10 cellular contexts compared by ENCODE assay signal in the genomic region with DNA sequence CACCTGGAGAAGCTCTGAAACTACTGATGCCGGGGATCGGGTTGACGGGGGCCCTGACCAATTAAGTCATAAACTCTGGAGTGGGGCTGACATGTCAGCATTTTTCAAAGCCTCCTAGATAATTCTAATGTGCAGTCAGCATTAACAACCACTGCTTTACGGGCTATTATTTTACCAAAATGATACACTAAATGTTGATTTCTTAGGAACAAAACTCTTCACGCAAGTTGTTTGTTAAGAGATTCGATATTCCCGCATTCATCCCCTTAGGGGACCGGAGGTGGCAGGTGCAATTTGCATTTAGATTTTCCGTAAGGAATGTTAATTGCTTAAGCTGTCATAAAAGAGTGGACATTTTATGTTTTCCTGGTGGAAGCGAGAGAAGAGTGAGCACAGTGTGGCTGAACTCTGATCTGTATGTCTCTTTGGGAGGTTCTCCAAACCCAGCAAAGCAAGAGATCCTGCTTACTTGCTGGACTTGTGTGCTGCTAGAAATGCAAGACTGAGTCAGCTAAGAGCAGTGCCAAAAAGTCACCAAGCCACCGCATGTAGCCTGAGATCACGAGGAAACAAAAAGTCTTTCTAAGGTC.
DNase-seq lines count a peak whose midpoint lies in the region; ATAC-seq, FAIRE-seq and TF ChIP-seq lines count a peak whose summit lies in the region.
"Had no signal": no experiment of that assay in that cellular context is flagged by ENCODE, and none has a peak within 500 bp of the region (broad histone marks: within the 10 kb centered on the region; RNA-seq: fewer than 3 reads in every experiment).

No MANE protein-coding gene starts in this region.

- H3K9me3 ChIP-seq in endothelial cell of umbilical vein (replicated peaks; ENCODE audit: control insufficient read depth, insufficient read depth, low read length) = no peaks in the 10 kb centered on the region

- no peaks in the 10 kb centered on the region for H4K20me1 ChIP-seq in endothelial cell of umbilical vein (replicated peaks; ENCODE audit: control insufficient read depth, extremely low read depth, insufficient read depth, low read length)

- POLR2A ChIA-PET in endothelial cell of umbilical vein (lab: Charles Lee) = no interaction called here

- H3K9ac ChIP-seq in endothelial cell of umbilical vein (replicated peaks; ENCODE audit: extremely low read depth, insufficient read depth, low read length) = no peak overlapping the region

- BruUV-seq in endothelial cell of umbilical vein (replicated peaks; lab: Mats Ljungman, UMichigan) = no TSS peak

- no peak for TF ChIP-seq CTCF in endothelial cell of umbilical vein (IDR thresholded peaks at IDR 0.05; ENCODE audit: extremely low read depth in 1 of 2, insufficient read depth in 1 of 2, low read depth in 1 of 2, low read length in 2 of 2)

- no peak overlapping the region for H3K4me3 ChIP-seq in endothelial cell of umbilical vein (replicated peaks in 1 of 3; ENCODE audit: insufficient read depth in 1 of 3, low read depth in 1 of 3, low read length in 3 of 3)

- CTCF ChIA-PET in endothelial cell of umbilical vein (lab: Charles Lee) = interaction anchor here (1.3 kb wide), 1 partner anchor 59 kb away, joined by 3 read pairs; no protein-coding TSS in a partner anchor

- DNase-seq in NCI-H2171 treated with DMSO at 0.1 percent for 48 hours (lab: John Stamatoyannopoulos, UW) (peak; percentile 53), endothelial cell of umbilical vein (ENCODE audit: low read depth, low spot score) (peak; percentile 48), pons (ENCODE audit: low spot score) (peak; percentile 34), putamen (ENCODE audit: low spot score) (no peak), GF-D8 (lab: John Stamatoyannopoulos, UW) (no peak), kidney glomerular epithelial cell (lab: John Stamatoyannopoulos, UW) (no peak)
- DNase-seq: hippocampal formation, NCI-H226 had no signal

- no peaks in the 10 kb centered on the region for H3K9me1 ChIP-seq in endothelial cell of umbilical vein (replicated peaks; ENCODE audit: control insufficient read depth, extremely low read depth, insufficient read depth, low read length)

- no peak overlapping the region for H3K27ac ChIP-seq in endothelial cell of umbilical vein (ENCODE audit: insufficient read depth, low read depth, low read length)

- H3K4me2 ChIP-seq in endothelial cell of umbilical vein (ENCODE audit: insufficient read depth, low read length) = no peak overlapping the region

- no peaks in the 10 kb centered on the region for H3K79me2 ChIP-seq in endothelial cell of umbilical vein (ENCODE audit: control insufficient read depth, insufficient read depth, low read length)

- intact Hi-C loops in endothelial cell of umbilical vein (cut with micrococcal nuclease) = loop anchor here (2.0 kb wide), 1 partner anchor 213 kb away; no protein-coding TSS in a partner anchor

- peak overlapping the region; percentile 4 for H2AFZ ChIP-seq in endothelial cell of umbilical vein (ENCODE audit: low read depth, low read length)

- ATAC-seq in HG03025 (IDR thresholded peaks at IDR 0.05; ENCODE audit: low FRiP score, unreplicated experiment) = no peak

- no peaks in the 10 kb centered on the region for H3K36me3 ChIP-seq in endothelial cell of umbilical vein (ENCODE audit: control insufficient read depth in 2 of 2, extremely low read depth in 1 of 2, insufficient read depth in 2 of 2, low read length in 2 of 2)

- H3K4me1 ChIP-seq in endothelial cell of umbilical vein (ENCODE audit: control insufficient read depth, extremely low read depth, insufficient read depth, low read length) = peaks cover 10% of the 10 kb centered on the region

- dilution Hi-C loops in endothelial cell of umbilical vein (cut with MboI; ENCODE audit: extremely low pct_ligation_motif_present, low sequenced_read_pairs) = no loop called here

- no peaks in the 10 kb centered on the region for H3K27me3 ChIP-seq in endothelial cell of umbilical vein (ENCODE audit: control insufficient read depth in 2 of 2, insufficient read depth in 2 of 2, low read length in 2 of 2)

- FAIRE-seq in G401.6 (lab: Jason Lieb, UNC) (peak; percentile 31), endothelial cell of umbilical vein (lab: Jason Lieb, UNC) (no peak)

- no peak for TF ChIP-seq POLR2A in endothelial cell of umbilical vein (IDR thresholded peaks at IDR 0.05; ENCODE audit: low read depth, low read length)

TF ChIP-seq in endothelial cell of umbilical vein, 7 proteins besides CTCF, POLR2A, EP300 and RAD21:
- TF ChIP-seq, protein P1, sequence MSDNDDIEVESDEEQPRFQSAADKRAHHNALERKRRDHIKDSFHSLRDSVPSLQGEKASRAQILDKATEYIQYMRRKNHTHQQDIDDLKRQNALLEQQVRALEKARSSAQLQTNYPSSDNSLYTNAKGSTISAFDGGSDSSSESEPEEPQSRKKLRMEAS (IDR thresholded peaks at IDR 0.05; ENCODE audit: insufficient read depth, insufficient read length) = no peak
- TF ChIP-seq JUN (IDR thresholded peaks at IDR 0.05; ENCODE audit: borderline replicate concordance, insufficient read depth, insufficient read length, low read depth) (no peak), MYC (IDR thresholded peaks at IDR 0.05; ENCODE audit: low read depth, low read length) (no peak), FOS (IDR thresholded peaks at IDR 0.05; ENCODE audit: borderline replicate concordance, insufficient read depth, low read length) (no peak), POLR2AphosphoS5 (IDR thresholded peaks at IDR 0.05; ENCODE audit: insufficient read depth, low read depth, low read length) (no peak), GATA2 (IDR thresholded peaks at IDR 0.05; ENCODE audit: insufficient read depth, insufficient read length, low read depth, low read length) (no peak), EZH2 (IDR thresholded peaks at IDR 0.05; ENCODE audit: borderline replicate concordance, low read depth, low read length, severe bottlenecking) (no peak)

Comparison
In these comparisons a context has a peak if more than half of its experiments do, and no peak if none do; other contexts are left out.
1. DNase-seq: peak in NCI-H2171 treated with DMSO at 0.1 percent for 48 hours (single experiment), endothelial cell of umbilical vein (single experiment) and pons (single experiment); none in putamen (single experiment), GF-D8 (single experiment) and kidney glomerular epithelial cell (single experiment).